30 cellular contexts compared by ENCODE assay signal in the genomic region with DNA sequence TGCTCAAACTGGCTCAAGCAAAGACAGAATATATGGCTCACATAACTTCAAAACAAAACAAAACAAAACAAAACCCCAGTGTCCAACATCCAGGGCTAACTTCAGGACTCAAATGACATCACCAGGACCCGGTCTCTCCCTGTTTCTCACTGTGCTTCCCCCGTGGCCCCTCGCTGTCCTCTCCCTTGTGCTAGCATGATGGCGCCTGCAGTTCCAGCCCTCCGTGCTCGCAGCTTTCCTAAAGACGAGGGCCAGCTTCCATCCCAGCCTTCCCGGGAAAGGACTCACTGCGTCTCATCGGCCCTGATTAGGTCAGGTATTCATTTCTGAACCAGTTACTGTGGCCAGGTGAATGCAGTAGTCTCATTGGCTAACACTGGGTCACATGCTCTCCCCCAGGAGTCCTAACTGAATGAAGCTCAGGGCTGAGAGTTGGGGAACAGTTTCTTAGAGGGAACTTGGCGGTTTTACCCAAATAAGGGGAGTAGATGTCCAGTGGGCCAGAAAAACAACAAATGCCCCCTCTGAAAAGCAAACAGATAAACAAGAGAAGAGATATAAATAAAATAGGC.
"Had no signal": no experiment of that assay in that cellular context is flagged by ENCODE, and none has a peak within 500 bp of the region (broad histone marks: within the 10 kb centered on the region; RNA-seq: fewer than 3 reads in every experiment).

No MANE protein-coding gene starts in this region.

- ATAC-seq: activated CD4-positive, alpha-beta T cell treated with anti-CD3 and anti-CD28 coated beads for 36 hours; activated T-helper 17 cell treated with anti-CD3 and anti-CD28 coated beads, Interleukin-2, amount 50 U/mL, for 72 hours; Panc1; Right ventricle myocardium inferior; T-cell had no signal

- H3K4me1 ChIP-seq: breast epithelium had no signal

- H3K27me3 ChIP-seq: breast epithelium had no signal

- H3K9me3 Mint-ChIP-seq: activated naive CD4-positive, alpha-beta T cell treated with anti-CD3 and anti-CD28 coated beads for 36 hours; activated T-helper 17 cell treated with anti-CD3 and anti-CD28 coated beads, Interleukin-2, amount 50 U/mL, for 72 hours had no signal

- H3K4me3 Mint-ChIP-seq: activated CD4-positive, alpha-beta memory T cell treated with anti-CD3 and anti-CD28 coated beads, Interleukin-2, amount 10 ng/mL, durations not matched to agents 7 days and 5 days; activated CD4-positive, alpha-beta T cell treated with anti-CD3 and anti-CD28 coated beads for 36 hours; activated naive CD4-positive, alpha-beta T cell treated with anti-CD3 and anti-CD28 coated beads for 36 hours; activated naive CD8-positive, alpha-beta T cell treated with anti-CD3 and anti-CD28 coated beads for 36 hours; activated T-helper 17 cell treated with anti-CD3 and anti-CD28 coated beads, Interleukin-2, amount 50 U/mL, for 72 hours; T-cell had no signal

- H3K4me3 ChIP-seq: breast epithelium, SK-N-MC had no signal

- H3K27me3 Mint-ChIP-seq: activated CD4-positive, alpha-beta memory T cell treated with anti-CD3 and anti-CD28 coated beads, Interleukin-2, amount 10 ng/mL, durations not matched to agents 7 days and 5 days had no signal

- H3K27ac ChIP-seq: breast epithelium, SK-N-MC, VCaP had no signal

- H3K9me3 ChIP-seq: breast epithelium had no signal

- H3K36me3 ChIP-seq: breast epithelium had no signal

- H3K36me3 Mint-ChIP-seq: activated naive CD8-positive, alpha-beta T cell treated with anti-CD3 and anti-CD28 coated beads for 36 hours; T-cell had no signal

- H3K27ac Mint-ChIP-seq: activated CD4-positive, alpha-beta memory T cell treated with anti-CD3 and anti-CD28 coated beads, Interleukin-2, amount 10 ng/mL, durations not matched to agents 7 days and 5 days; activated CD4-positive, alpha-beta T cell treated with anti-CD3 and anti-CD28 coated beads for 36 hours; activated naive CD4-positive, alpha-beta T cell treated with anti-CD3 and anti-CD28 coated beads for 36 hours; activated naive CD8-positive, alpha-beta T cell treated with anti-CD3 and anti-CD28 coated beads for 36 hours; activated T-helper 17 cell treated with anti-CD3 and anti-CD28 coated beads, Interleukin-2, amount 50 U/mL, for 72 hours; T-cell had no signal

- H3K4me1 Mint-ChIP-seq: activated CD4-positive, alpha-beta memory T cell treated with anti-CD3 and anti-CD28 coated beads, Interleukin-2, amount 10 ng/mL, durations not matched to agents 7 days and 5 days; activated CD4-positive, alpha-beta T cell treated with anti-CD3 and anti-CD28 coated beads for 36 hours; activated naive CD8-positive, alpha-beta T cell treated with anti-CD3 and anti-CD28 coated beads for 36 hours; activated T-helper 17 cell treated with anti-CD3 and anti-CD28 coated beads, Interleukin-2, amount 50 U/mL, for 72 hours; T-cell had no signal

- DNase-seq: activated CD4-positive, alpha-beta memory T cell treated with anti-CD3 and anti-CD28 coated beads, Interleukin-2, amount 10 ng/mL, durations not matched to agents 7 days and 5 days; activated CD4-positive, alpha-beta T cell treated with anti-CD3 and anti-CD28 coated beads for 36 hours; activated CD4-positive, alpha-beta T cell treated with anti-CD3 and anti-CD28 coated beads, Interleukin-2, amount 50 U/mL, for 1 hour; activated gamma-delta T cell; activated naive CD4-positive, alpha-beta T cell treated with anti-CD3 and anti-CD28 coated beads for 36 hours; activated naive CD8-positive, alpha-beta T cell treated with anti-CD3 and anti-CD28 coated beads for 36 hours; activated T-cell treated with anti-CD3 and anti-CD28 coated beads for 4 hours; activated T-cell treated with anti-CD3 and anti-CD28 coated beads, Interleukin-2, amount 50 U/mL, for 48 hours; anterior cingulate cortex; caudate nucleus; MM.1S; NCI-H1105; NCI-H1436; NCI-H1694 treated with DMSO at 0.1 percent for 48 hours; NCI-H2029 treated with DMSO at 0.1 percent for 48 hours; NCI-H345; NCI-H510A treated with DMSO at 0.1 percent for 48 hours; NCI-H69; NK-92 treated with Interleukin-12 subunit alpha and Interleukin-12 subunit beta, amount 100 ng/mL, for 24 hours; OCI-M1; RPMI8226; T-cell; T-helper 2 cell; T1000 had no signal
